ENCODE assay signal across 17 cellular contexts in genomic region chr2:86304416-86304815, GRCh38. TPM values are rescaled to one million over a fixed set of nuclear protein-coding genes. Genes with fewer than 3 reads are reported as not detected.
"Had no signal": no experiment of that assay in that cellular context is flagged by ENCODE, and none has a peak within 500 bp of the region (broad histone marks: within the 10 kb centered on the region; RNA-seq: fewer than 3 reads in every experiment).

No MANE protein-coding gene starts in this region.

- ATAC-seq: body of pancreas; naive thymus-derived CD4-positive, alpha-beta T cell; pancreas; right lobe of liver; stimulated activated effector memory CD8-positive, alpha-beta T cell treated with anti-CD3 and anti-CD28 coated beads, Interleukin-12 subunit alpha, Interleukin-12 subunit beta, amount 100 ng/mL, for 72 hours had no signal

- H3K27me3 ChIP-seq: body of pancreas, dorsolateral prefrontal cortex, pancreas, right lobe of liver, stomach, upper lobe of left lung had no signal

- H3K4me3 ChIP-seq: body of pancreas, dorsolateral prefrontal cortex, pancreas, right lobe of liver, smooth muscle cell, stomach, upper lobe of left lung had no signal

- H3K27ac ChIP-seq: body of pancreas, neutrophil, pancreas, right lobe of liver, stomach, upper lobe of left lung had no signal

- H3K36me3 ChIP-seq: neutrophil, pancreas, right lobe of liver, stomach, upper lobe of left lung had no signal

- DNase-seq: activated B cell treated with CpG ODN at 0.5 μM for 24 hours; activated CD4-positive, alpha-beta memory T cell treated with anti-CD3 and anti-CD28 coated beads, Interleukin-2, amount 10 ng/mL, durations not matched to agents 7 days and 5 days; activated CD4-positive, alpha-beta T cell treated with anti-CD3 and anti-CD28 coated beads for 4 hours; activated naive CD4-positive, alpha-beta T cell treated with anti-CD3 and anti-CD28 coated beads for 36 hours; body of pancreas; caudate nucleus; dorsolateral prefrontal cortex; mesenchymal stem cell; naive thymus-derived CD4-positive, alpha-beta T cell; pancreas; right lobe of liver; stimulated activated CD4-positive, alpha-beta T cell treated with anti-CD3 and anti-CD28 coated beads, Interleukin-4, amount 100 ng/mL, for 24 hours; stomach; upper lobe of left lung had no signal

- H3K4me1 ChIP-seq: pancreas, right lobe of liver had no signal

- H3K9me3 ChIP-seq: body of pancreas, neutrophil, pancreas, right lobe of liver, stomach, upper lobe of left lung had no signal

RNA-seq across cellular contexts. Expression of gene REEP1, which starts 33.0 kb away (rescaled TPM):
- total RNA-seq: activated B cell treated with CpG ODN at 0.5 μM for 24 hours; activated CD4-positive, alpha-beta memory T cell treated with anti-CD3 and anti-CD28 coated beads, Interleukin-2, amount 10 ng/mL, durations not matched to agents 7 days and 5 days; smooth muscle cell had no signal
- polyA plus RNA-seq: smooth muscle cell had no signal
